In genomic region chr6:11218477-11218826, GRCh38 we compare ENCODE assay signal across 12 cellular contexts. TPM values are rescaled to one million over a fixed set of nuclear protein-coding genes. Genes with fewer than 3 reads are reported as not detected.
DNase-seq lines count a peak whose midpoint lies in the region; ATAC-seq and TF ChIP-seq lines count a peak whose summit lies in the region.
"Had no signal": no experiment of that assay in that cellular context is flagged by ENCODE, and none has a peak within 500 bp of the region (broad histone marks: within the 10 kb centered on the region; RNA-seq: fewer than 3 reads in every experiment).

No MANE protein-coding gene starts in this region.

- H3K18ac ChIP-seq in IMR-90 (ENCODE audit: low read depth, low read length) = no peak overlapping the region

- H3K36me3 ChIP-seq in IMR-90 (ENCODE audit: control insufficient read depth, insufficient read depth, low read length) (peaks cover 6% of the 10 kb centered on the region), body of pancreas (replicated peaks in 1 of 2; ENCODE audit: insufficient read depth in 1 of 2, low read depth in 2 of 2) (no peaks in the 10 kb centered on the region), right lobe of liver (no peaks in the 10 kb centered on the region), skeletal muscle tissue (ENCODE audit: control insufficient read depth in 3 of 3, insufficient read depth in 3 of 3, low read length in 3 of 3) (no peaks in the 10 kb centered on the region)

- no peaks in the 10 kb centered on the region for H3K27me3 ChIP-seq in IMR-90 (ENCODE audit: control insufficient read depth, insufficient read depth, low read length)
- H3K27me3 ChIP-seq in body of pancreas = no peaks in the 10 kb centered on the region
- no peaks in the 10 kb centered on the region for H3K27me3 ChIP-seq in right lobe of liver
- no peaks in the 10 kb centered on the region for H3K27me3 ChIP-seq in skeletal muscle tissue (ENCODE audit: control insufficient read depth in 3 of 3, insufficient read depth in 3 of 3, low read length in 3 of 3)

- TF ChIP-seq RAD21 in IMR-90 (IDR thresholded peaks at IDR 0.05; ENCODE audit: low read length) = no peak

- H3K9me3 ChIP-seq in IMR-90 (ENCODE audit: control insufficient read depth, insufficient read depth, low read length) = no peaks in the 10 kb centered on the region
- no peaks in the 10 kb centered on the region for H3K9me3 ChIP-seq in body of pancreas
- no peaks in the 10 kb centered on the region for H3K9me3 ChIP-seq in right lobe of liver
- H3K9me3 ChIP-seq in skeletal muscle tissue (ENCODE audit: control insufficient read depth in 3 of 3, low read length in 3 of 3) = no peaks in the 10 kb centered on the region

- no peak overlapping the region for H3K23ac ChIP-seq in IMR-90 (ENCODE audit: low read depth, low read length)

- H2BK20ac ChIP-seq in IMR-90 (ENCODE audit: low read depth, low read length) = no peak overlapping the region

- POLR2A ChIA-PET in IMR-90 (lab: Charles Lee; ENCODE audit: unreplicated experiment) = no interaction called here
- POLR2A ChIA-PET in GM10248 (lab: Yijun Ruan, JAX) = no interaction called here

- in situ Hi-C loops in IMR-90 (cut with MboI; ENCODE audit: low sequenced_read_pairs) = no loop called here

- ATAC-seq in IMR-90 (ENCODE audit: low read depth) (no peak), body of pancreas (no peak), right lobe of liver (no peak), HG02798 (IDR thresholded peaks at IDR 0.05; ENCODE audit: poor library complexity, unreplicated experiment) (no peak), HG03108 (IDR thresholded peaks at IDR 0.05; ENCODE audit: unreplicated experiment) (no peak)

- H2BK5ac ChIP-seq in IMR-90 (ENCODE audit: low read depth, low read length, poor library complexity, severe bottlenecking) = no peak overlapping the region

- TF ChIP-seq POLR2A in IMR-90 (IDR thresholded peaks at IDR 0.05; ENCODE audit: low read depth, low read length) = 0 out of 2 replicates have a peak, but pooled peaks have one; percentile 48
- no peak for TF ChIP-seq POLR2A in body of pancreas (IDR thresholded peaks at IDR 0.05)
- no peak for TF ChIP-seq POLR2A in right lobe of liver (IDR thresholded peaks at IDR 0.05)

- no CpG with 5 or more reads among the region's 2 CpGs for WGBS in IMR-90 (ENCODE audit: extremely low coverage in 2 of 2, insufficient read length in 1 of 2), 2 experiments
- WGBS in body of pancreas, 2 donors = 57 to 65% methylated on average over 2 of the region's 2 CpGs
- 49% methylated on average over 2 of the region's 2 CpGs for WGBS in right lobe of liver (ENCODE audit: insufficient coverage, low coverage, low lambda C conversion rate, missing lambda C conversion rate)

- intact Hi-C loops in IMR-90 (cut with micrococcal nuclease) = no loop called here
- intact Hi-C loops in body of pancreas (cut with DNase I) = no loop called here
- intact Hi-C loops in right lobe of liver (cut with DNase I) = no loop called here

- TF ChIP-seq CTCF in IMR-90 (conservative IDR thresholded peaks at IDR 0.05; ENCODE audit: low read depth, low read length) = no peak
- no peak for TF ChIP-seq CTCF in body of pancreas (IDR thresholded peaks at IDR 0.05)
- no peak for TF ChIP-seq CTCF in right lobe of liver (IDR thresholded peaks at IDR 0.05)
- TF ChIP-seq CTCF in GM10248 (IDR thresholded peaks at IDR 0.05; ENCODE audit: control extremely low read depth, extremely low read depth, low read depth, missing control alignments) = no peak

- H2AK9ac ChIP-seq in IMR-90 (replicated peaks; ENCODE audit: low read depth, low read length, poor library complexity) = no peak overlapping the region

- H2BK15ac ChIP-seq in IMR-90 (ENCODE audit: low read depth, low read length) = no peak overlapping the region

- H4K8ac ChIP-seq in IMR-90 (ENCODE audit: low read depth in 2 of 2, low read length in 2 of 2) = peak overlapping the region in 1 of 2 experiments; percentile 42; a peak in 1 of 4 replicates

- H3K79me1 ChIP-seq in IMR-90 (ENCODE audit: low read depth in 1 of 2, low read length in 2 of 2) = peaks cover 18 to 93% of the 10 kb centered on the region in 2 experiments; a peak in 3 of 4 replicates

- no TSS peak for BruUV-seq in IMR-90 (replicated peaks; lab: Mats Ljungman, UMichigan)

- H3K9ac ChIP-seq in IMR-90 (ENCODE audit: low read depth, low read length) = no peak overlapping the region
- peak overlapping the region in 1 of 3 donors; percentile 34 for H3K9ac ChIP-seq in skeletal muscle tissue (ENCODE audit: low read depth in 1 of 3, low read length in 3 of 3)

- DNase-seq in IMR-90 (no peak), body of pancreas (no peak), right lobe of liver (no peak), hippocampal formation (lab: John Stamatoyannopoulos, UW) (no peak), GM10248 (ENCODE audit: extremely low spot score) (no peak)
- DNase-seq: CD8-positive, alpha-beta memory T cell; GF-D8; NCI-H1436; NCI-H69 had no signal

- no peak overlapping the region; the same call in 1 of the 2 replicates for H4K91ac ChIP-seq in IMR-90 (ENCODE audit: insufficient read depth, low read depth, low read length)

- H3K4me2 ChIP-seq in IMR-90 (ENCODE audit: low read depth, low read length) = no peak overlapping the region

- CTCF ChIA-PET in IMR-90 (lab: Yijun Ruan, JAX) = no interaction called here
- CTCF ChIA-PET in GM10248 (lab: Yijun Ruan, JAX) = interaction anchor here (1.2 to 4.6 kb wide), 4 partner anchors 13 to 278 kb away, joined by 3 to 23 read pairs (median 12); partner anchors contain the start of gene NEDD9

- H2AFZ ChIP-seq in IMR-90 (replicated peaks; ENCODE audit: low read length, poor library complexity) = no peak overlapping the region

- peaks cover 20% of the 10 kb centered on the region for H3K9me1 ChIP-seq in IMR-90 (ENCODE audit: insufficient read depth, low read length)

- no peak overlapping the region for H3K56ac ChIP-seq in IMR-90 (ENCODE audit: extremely low read depth, insufficient read depth, low read length)

- no peak overlapping the region for H2BK120ac ChIP-seq in IMR-90 (ENCODE audit: low read depth, low read length)

- no peak overlapping the region for H2AK5ac ChIP-seq in IMR-90 (ENCODE audit: low read depth, low read length)

- dilution Hi-C loops in IMR-90 (cut with HindIII; ENCODE audit: low sequenced_read_pairs, unreplicated experiment) = no loop called here

- peaks cover 7% of the 10 kb centered on the region for H3K4me1 ChIP-seq in IMR-90 (ENCODE audit: control insufficient read depth, insufficient read depth, low read length)
- H3K4me1 ChIP-seq in body of pancreas = peaks cover 77% of the 10 kb centered on the region
- H3K4me1 ChIP-seq in right lobe of liver = peaks cover 0 to 25% (median 6%) of the 10 kb centered on the region in 4 donors
- H3K4me1 ChIP-seq in skeletal muscle tissue (ENCODE audit: control insufficient read depth in 3 of 3, insufficient read depth in 3 of 3, low read length in 3 of 3) = peaks cover 31 to 49% (median 41%) of the 10 kb centered on the region in 3 donors

- no peak overlapping the region for H4K5ac ChIP-seq in IMR-90 (ENCODE audit: low read depth, low read length)

- H3K14ac ChIP-seq in IMR-90 (replicated peaks; ENCODE audit: low read depth, low read length) = no peak overlapping the region

- 0 out of 2 replicates have a peak overlapping the region, but pooled peaks have one; percentile 13 for H3K4ac ChIP-seq in IMR-90 (ENCODE audit: low read depth, low read length)

- H4K20me1 ChIP-seq in IMR-90 (ENCODE audit: insufficient read depth, low read length) = peaks cover 31% of the 10 kb centered on the region

- H3K4me3 ChIP-seq in IMR-90 (ENCODE audit: insufficient read depth, low read depth, low read length) (no peak overlapping the region), body of pancreas (no peak overlapping the region), right lobe of liver (no peak overlapping the region), skeletal muscle tissue (ENCODE audit: low read length in 3 of 3) (no peak overlapping the region)

- H3K27ac ChIP-seq in IMR-90 (ENCODE audit: insufficient read depth, low read length) = no peak overlapping the region
- peak overlapping the region; percentile 6 to 73 (median 72) for H3K27ac ChIP-seq in body of pancreas
- peak overlapping the region; percentile 34 to 64 (median 47) for H3K27ac ChIP-seq in right lobe of liver
- H3K27ac ChIP-seq in skeletal muscle tissue (ENCODE audit: low read depth, low read length) = peak overlapping the region; percentile 56

TF ChIP-seq in IMR-90, 13 proteins besides CTCF, POLR2A, EP300 and RAD21:
- TF ChIP-seq CEBPB (IDR thresholded peaks at IDR 0.05; ENCODE audit: low read depth, low read length) (no peak), SMC3 (IDR thresholded peaks at IDR 0.05; ENCODE audit: low read depth, low read length) (no peak), BHLHE40 (IDR thresholded peaks at IDR 0.05; ENCODE audit: low read depth, low read length) (no peak), ELK1 (IDR thresholded peaks at IDR 0.05; ENCODE audit: borderline replicate concordance, low read depth, low read length) (no peak), NFE2L2 (IDR thresholded peaks at IDR 0.05; ENCODE audit: low read depth, low read length) (no peak), MAZ (IDR thresholded peaks at IDR 0.05; ENCODE audit: borderline replicate concordance, low read depth, low read length) (no peak), CHD1 (IDR thresholded peaks at IDR 0.05; ENCODE audit: low read depth, low read length) (no peak), MXI1 (IDR thresholded peaks at IDR 0.05; ENCODE audit: borderline replicate concordance, low read depth, low read length) (no peak), MAFK (IDR thresholded peaks at IDR 0.05; ENCODE audit: low read depth, low read length) (no peak)

RNA-seq across cellular contexts. Expression of gene NEDD9, which starts 14.0 kb away (rescaled TPM):
- total RNA-seq in IMR-90 (2012; rRNA removed) (16.5 and 16.7 TPM in 2 replicates), body of pancreas (10 to 100 TPM; 22.8 to 58.3 TPM), right lobe of liver (10 to 100 TPM in 4 of 6 experiments, 1 to 10 TPM in 2; 5.1 to 59.8 (median 26.2) TPM), skeletal muscle tissue (21.4 TPM)
- polyA plus RNA-seq in IMR-90 (2012; rRNA removed) = 7.6 and 8.2 TPM in 2 replicates
- 5.4 and 7.2 TPM in 2 replicates for polyA plus RNA-seq in IMR-90 (2012; cell fraction: cytosol; rRNA removed)
- 9.9 and 17.1 TPM in 2 replicates for polyA plus RNA-seq in IMR-90 (2012; cell fraction: nucleus; rRNA removed; ENCODE audit: low replicate concordance)
